ENCODE assay signal across 35 cellular contexts in genomic region chr1:72954943-72955342, GRCh38.
"Had no signal": no experiment of that assay in that cellular context is flagged by ENCODE, and none has a peak within 500 bp of the region (broad histone marks: within the 10 kb centered on the region; RNA-seq: fewer than 3 reads in every experiment).

No MANE protein-coding gene starts in this region.

- H3K4me1 ChIP-seq: body of pancreas, breast epithelium, SJCRH30 had no signal

- H3K36me3 ChIP-seq: breast epithelium, MG63, SJCRH30 had no signal

- H3K9me3 Mint-ChIP-seq: activated naive CD8-positive, alpha-beta T cell treated with anti-CD3 and anti-CD28 coated beads for 36 hours had no signal

- H3K36me3 Mint-ChIP-seq: activated CD4-positive, alpha-beta memory T cell treated with anti-CD3 and anti-CD28 coated beads for 36 hours; activated CD8-positive, alpha-beta memory T cell treated with anti-CD3 and anti-CD28 coated beads, Interleukin-2, amount 10 ng/mL, durations not matched to agents 7 days and 5 days; activated naive CD8-positive, alpha-beta T cell treated with anti-CD3 and anti-CD28 coated beads for 36 hours had no signal

- H3K27me3 Mint-ChIP-seq: activated CD4-positive, alpha-beta memory T cell treated with anti-CD3 and anti-CD28 coated beads for 36 hours; activated CD4-positive, alpha-beta T cell treated with anti-CD3 and anti-CD28 coated beads for 36 hours; activated CD4-positive, alpha-beta T cell treated with anti-CD3 and anti-CD28 coated beads, Interleukin-2, amount 10 ng/mL, durations not matched to agents 7 days and 5 days; activated CD8-positive, alpha-beta memory T cell treated with anti-CD3 and anti-CD28 coated beads, Interleukin-2, amount 10 ng/mL, durations not matched to agents 7 days and 5 days; activated naive CD8-positive, alpha-beta T cell treated with anti-CD3 and anti-CD28 coated beads for 36 hours had no signal

- H3K4me3 Mint-ChIP-seq: activated CD4-positive, alpha-beta memory T cell treated with anti-CD3 and anti-CD28 coated beads for 36 hours; activated CD4-positive, alpha-beta T cell treated with anti-CD3 and anti-CD28 coated beads for 36 hours; activated CD4-positive, alpha-beta T cell treated with anti-CD3 and anti-CD28 coated beads, Interleukin-2, amount 10 ng/mL, durations not matched to agents 7 days and 5 days; activated CD8-positive, alpha-beta memory T cell treated with anti-CD3 and anti-CD28 coated beads, Interleukin-2, amount 10 ng/mL, durations not matched to agents 7 days and 5 days; activated naive CD8-positive, alpha-beta T cell treated with anti-CD3 and anti-CD28 coated beads for 36 hours had no signal

- DNase-seq: activated CD4-positive, alpha-beta memory T cell treated with anti-CD3 and anti-CD28 coated beads for 36 hours; activated CD4-positive, alpha-beta T cell treated with anti-CD3 and anti-CD28 coated beads for 36 hours; activated CD4-positive, alpha-beta T cell treated with anti-CD3 and anti-CD28 coated beads, Interleukin-2, amount 10 ng/mL, durations not matched to agents 7 days and 5 days; activated CD8-positive, alpha-beta memory T cell treated with anti-CD3 and anti-CD28 coated beads, Interleukin-2, amount 10 ng/mL, durations not matched to agents 7 days and 5 days; activated CD8-positive, alpha-beta memory T cell treated with anti-CD3 and anti-CD28 coated beads, Interleukin-2, amount 50 U/mL, for 48 hours; activated effector memory CD4-positive, alpha-beta T cell treated with Interleukin-2 at 50 U/mL for 16 hours; activated naive CD4-positive, alpha-beta T cell; activated naive CD4-positive, alpha-beta T cell treated with anti-CD3 and anti-CD28 coated beads, Interleukin-2, amount 50 U/mL, for 16 hours; activated naive CD8-positive, alpha-beta T cell treated with anti-CD3 and anti-CD28 coated beads for 36 hours; activated T-cell treated with anti-CD3 and anti-CD28 coated beads, Interleukin-2, amount 50 U/mL, for 48 hours; amniotic stem cell; aorta; body of pancreas; caudate nucleus; cerebellar nuclear complex; Kasumi-1; KG1; MG63; NCI-H1048; NCI-H1105 treated with DMSO at 0.1 percent for 48 hours; NCI-H1436; NCI-H1694 treated with DMSO at 0.1 percent for 48 hours; NCI-H2029 treated with DMSO at 0.1 percent for 48 hours; NCI-H2107; NCI-H2171; NCI-H510A; NCI-H526; NCI-H748 treated with DMSO at 0.1 percent for 48 hours; NK-92 treated with Interleukin-12 subunit alpha and Interleukin-12 subunit beta, amount 100 ng/mL, for 24 hours; PC-9; SHP77; SJCRH30; T1000 had no signal

- H3K4me3 ChIP-seq: body of pancreas, breast epithelium, MG63, PC-9, SJCRH30, SK-N-MC had no signal

- H3K4me1 Mint-ChIP-seq: activated CD4-positive, alpha-beta T cell treated with anti-CD3 and anti-CD28 coated beads for 36 hours; activated CD4-positive, alpha-beta T cell treated with anti-CD3 and anti-CD28 coated beads, Interleukin-2, amount 10 ng/mL, durations not matched to agents 7 days and 5 days; activated CD8-positive, alpha-beta memory T cell treated with anti-CD3 and anti-CD28 coated beads, Interleukin-2, amount 10 ng/mL, durations not matched to agents 7 days and 5 days; activated naive CD8-positive, alpha-beta T cell treated with anti-CD3 and anti-CD28 coated beads for 36 hours had no signal

- ATAC-seq: activated CD4-positive, alpha-beta T cell treated with anti-CD3 and anti-CD28 coated beads for 36 hours; activated CD8-positive, alpha-beta memory T cell treated with anti-CD3 and anti-CD28 coated beads, Interleukin-2, amount 10 ng/mL, durations not matched to agents 7 days and 5 days; body of pancreas had no signal

- H3K27me3 ChIP-seq: body of pancreas, breast epithelium, MG63, SJCRH30 had no signal

- H3K9me3 ChIP-seq: body of pancreas, breast epithelium, MG63, SJCRH30 had no signal

- H3K27ac Mint-ChIP-seq: activated CD4-positive, alpha-beta memory T cell treated with anti-CD3 and anti-CD28 coated beads for 36 hours; activated CD4-positive, alpha-beta T cell treated with anti-CD3 and anti-CD28 coated beads for 36 hours; activated CD4-positive, alpha-beta T cell treated with anti-CD3 and anti-CD28 coated beads, Interleukin-2, amount 10 ng/mL, durations not matched to agents 7 days and 5 days; activated CD8-positive, alpha-beta memory T cell treated with anti-CD3 and anti-CD28 coated beads, Interleukin-2, amount 10 ng/mL, durations not matched to agents 7 days and 5 days; activated naive CD8-positive, alpha-beta T cell treated with anti-CD3 and anti-CD28 coated beads for 36 hours had no signal

- H3K27ac ChIP-seq: body of pancreas, breast epithelium, PC-9, SJCRH30, SK-N-MC had no signal
